In genomic region chr1:34621916-34622315, GRCh38 we compare ENCODE assay signal across 7 cellular contexts.
"Had no signal": no experiment of that assay in that cellular context is flagged by ENCODE, and none has a peak within 500 bp of the region (broad histone marks: within the 10 kb centered on the region; RNA-seq: fewer than 3 reads in every experiment).

No MANE protein-coding gene starts in this region.

- H3K9me3 Mint-ChIP-seq: IgD-negative memory B cell had no signal

- H3K27ac ChIP-seq: HL-60 had no signal

- H3K27ac Mint-ChIP-seq: IgD-negative memory B cell had no signal

- H3K4me3 Mint-ChIP-seq: IgD-negative memory B cell had no signal

- ATAC-seq: HepG2, K562 had no signal

- H3K4me3 ChIP-seq: K562 had no signal

- DNase-seq: IMR-90, KBM-7 had no signal

- FAIRE-seq: HepG2, HTR-8/SVneo, K562 had no signal

- H3K36me3 Mint-ChIP-seq: IgD-negative memory B cell had no signal
